ENCODE assay signal across 1 cellular context in genomic region chr1:156712626-156713025, GRCh38.
TF ChIP-seq lines count a peak whose summit lies in the region.

No MANE protein-coding gene starts in this region.

TF ChIP-seq in HCT116, 20 proteins besides CTCF, POLR2A, EP300 and RAD21 (continued from another document):
- TF ChIP-seq ZBTB33 (IDR thresholded peaks at IDR 0.05; ENCODE audit: extremely low read depth, insufficient replicate concordance, low read length): no peak
- TF ChIP-seq ATF3 (IDR thresholded peaks at IDR 0.05): no peak
- TF ChIP-seq SRF (IDR thresholded peaks at IDR 0.05; ENCODE audit: low read depth): no peak
